ENCODE assay signal across 9 cellular contexts in genomic region chr14:32382704-32383103, GRCh38. TPM values are rescaled to one million over a fixed set of nuclear protein-coding genes. Genes with fewer than 3 reads are reported as not detected.
DNase-seq lines count a peak whose midpoint lies in the region; ATAC-seq, FAIRE-seq and TF ChIP-seq lines count a peak whose summit lies in the region.
"Had no signal": no experiment of that assay in that cellular context is flagged by ENCODE, and none has a peak within 500 bp of the region (broad histone marks: within the 10 kb centered on the region; RNA-seq: fewer than 3 reads in every experiment).

No MANE protein-coding gene starts in this region.

- 86% methylated on average over 1 of the region's 1 CpG for WGBS in esophagus muscularis mucosa

- no peaks in the 10 kb centered on the region for H3K27me3 ChIP-seq in PC-9 (ENCODE audit: insufficient read depth, low read depth)
- H3K27me3 ChIP-seq in foreskin keratinocyte = no peaks in the 10 kb centered on the region
- H3K27me3 ChIP-seq in esophagus muscularis mucosa = no peaks in the 10 kb centered on the region

- CTCF ChIA-PET in PC-9 (lab: Charles Lee) = interaction anchor here (0.6 to 1.7 kb wide), 6 partner anchors 40 to 1175 kb away, joined by 3 to 15 read pairs (median 5); no protein-coding TSS in a partner anchor

- TF ChIP-seq POLR2A in esophagus muscularis mucosa (IDR thresholded peaks at IDR 0.05; ENCODE audit: low read depth) = no peak

- BruUV-seq in PC-9 (replicated peaks; lab: Mats Ljungman, UMichigan) = no TSS peak

- no peaks in the 10 kb centered on the region for H3K9me3 ChIP-seq in PC-9 (ENCODE audit: insufficient read depth, low read depth)
- H3K9me3 ChIP-seq in esophagus muscularis mucosa = no peaks in the 10 kb centered on the region

- TF ChIP-seq CTCF in PC-9 (conservative IDR thresholded peaks at IDR 0.05) (peak; percentile 60), foreskin keratinocyte (conservative IDR thresholded peaks at IDR 0.05) (peak; percentile 94), esophagus muscularis mucosa (IDR thresholded peaks at IDR 0.05) (peak in 1 of 3 experiments; percentile 12)

- no peak for TF ChIP-seq EP300 in esophagus muscularis mucosa (IDR thresholded peaks at IDR 0.05)

- POLR2A ChIA-PET in PC-9 (lab: Charles Lee; ENCODE audit: unreplicated experiment) = no interaction called here

- no peak for FAIRE-seq in GM19239 (lab: Jason Lieb, UNC)

- no peaks in the 10 kb centered on the region for H3K9me2 ChIP-seq in PC-9 (ENCODE audit: insufficient read depth)

- peak; percentile 92 for ATAC-seq in foreskin keratinocyte
- peak; percentile 36 for ATAC-seq in sciatic nerve

- H3K79me2 ChIP-seq in PC-9 (ENCODE audit: low read depth) = no peaks in the 10 kb centered on the region

- H3K27ac ChIP-seq in PC-9 (no peak overlapping the region), foreskin keratinocyte (peak overlapping the region; percentile 77), esophagus muscularis mucosa (replicated peaks in 1 of 4) (no peak overlapping the region)

- H3K4me1 ChIP-seq in PC-9 (replicated peaks; ENCODE audit: insufficient read depth) (peaks cover 13% of the 10 kb centered on the region; the same call in 1 of the 2 replicates), foreskin keratinocyte (peaks cover 16% of the 10 kb centered on the region), esophagus muscularis mucosa (no peaks in the 10 kb centered on the region)

- H3K4me3 ChIP-seq in PC-9 = no peak overlapping the region
- H3K4me3 ChIP-seq in esophagus muscularis mucosa = no peak overlapping the region

- no peak overlapping the region for H3K4me2 ChIP-seq in PC-9

- H3K36me3 ChIP-seq in PC-9 (ENCODE audit: low read depth) = no peaks in the 10 kb centered on the region
- no peaks in the 10 kb centered on the region for H3K36me3 ChIP-seq in esophagus muscularis mucosa

- H2AFZ ChIP-seq in PC-9 = no peak overlapping the region

- DNase-seq in NCI-H2107 treated with DMSO at 0.1 percent for 48 hours (lab: John Stamatoyannopoulos, UW; ENCODE audit: unreplicated experiment) (peak; percentile 37), NCI-H2107 (lab: John Stamatoyannopoulos, UW) (no peak), PC-9 (peak; percentile 30 to 34), foreskin keratinocyte (peak in 1 of 2 donors; percentile 66), sciatic nerve (ENCODE audit: low spot score) (no peak), GM19239 (ENCODE audit: insufficient read length, low spot score) (no peak), esophagus muscularis mucosa (ENCODE audit: extremely low spot score) (no peak)
- no peak for DNase-seq in activated CD4-positive, alpha-beta T cell treated with anti-CD3 and anti-CD28 coated beads for 1 hour
- DNase-seq: NCI-H82 had no signal

- no peaks in the 10 kb centered on the region for H4K20me1 ChIP-seq in PC-9 (ENCODE audit: insufficient read depth)

- intact Hi-C loops in PC-9 (cut with micrococcal nuclease; ENCODE audit: unreplicated experiment) = loop anchor here (1.0 to 10.0 kb wide), 3 partner anchors 85 to 308 kb away; partner anchors contain the start of gene ARHGAP5
- intact Hi-C loops in sciatic nerve (cut with DNase I) = no loop called here
- intact Hi-C loops in esophagus muscularis mucosa (cut with DNase I) = no loop called here

- H3F3A ChIP-seq in PC-9 (ENCODE audit: insufficient read depth, low read depth) = no peaks in the 10 kb centered on the region

RNA-seq across cellular contexts. Expression of gene AKAP6, which starts 53.6 kb away (rescaled TPM):
- total RNA-seq in PC-9 (2021) (2.8 and 3.5 TPM in 2 replicates), foreskin keratinocyte (2.2 and 2.5 TPM in 2 replicates), sciatic nerve (6.4 TPM), esophagus muscularis mucosa (10 to 100 TPM; 21.3 to 38.6 (median 31.5) TPM)
- polyA plus RNA-seq in foreskin keratinocyte = 0.20 and 0.35 TPM in 2 replicates

Comparison
In these comparisons a context has a peak if more than half of its experiments do, and no peak if none do; other contexts are left out.
1. DNase-seq: peak in NCI-H2107 treated with DMSO at 0.1 percent for 48 hours (single experiment) and PC-9 (2 of 2); none in NCI-H2107 (single experiment), sciatic nerve (single experiment), GM19239 (single experiment), activated CD4-positive, alpha-beta T cell treated with anti-CD3 and anti-CD28 coated beads for 1 hour (single experiment) and esophagus muscularis mucosa (single experiment).